Comparison of ENCODE assay signal across 19 cellular contexts in genomic region chr2:74910245-74910644, GRCh38. TPM values are rescaled to one million over a fixed set of nuclear protein-coding genes. Genes with fewer than 3 reads are reported as not detected.
DNase-seq lines count a peak whose midpoint lies in the region; ATAC-seq, FAIRE-seq and TF ChIP-seq lines count a peak whose summit lies in the region.
"Had no signal": no experiment of that assay in that cellular context is flagged by ENCODE, and none has a peak within 500 bp of the region (broad histone marks: within the 10 kb centered on the region; RNA-seq: fewer than 3 reads in every experiment).

No MANE protein-coding gene starts in this region.

- no peak overlapping the region for H2BK15ac ChIP-seq in IMR-90 (ENCODE audit: low read depth, low read length)

- H3K9me3 ChIP-seq in A549, result no peaks in the 10 kb centered on the region
- no peaks in the 10 kb centered on the region for H3K9me3 ChIP-seq in IMR-90 (ENCODE audit: control insufficient read depth, insufficient read depth, low read length)
- H3K9me3 ChIP-seq: Caco-2, HAP-1 had no signal

- CTCF ChIA-PET in A549 (lab: Yijun Ruan, JAX), result no interaction called here
- CTCF ChIA-PET in IMR-90 (lab: Yijun Ruan, JAX), result no interaction called here

- H3K27ac ChIP-seq in A549, result no peak overlapping the region
- H3K27ac ChIP-seq in IMR-90 (ENCODE audit: insufficient read depth, low read length), result no peak overlapping the region
- H3K27ac ChIP-seq: BLaER1, C4-2B had no signal

- H3K4me3 ChIP-seq in A549 (no peak overlapping the region), IMR-90 (ENCODE audit: insufficient read depth, low read depth, low read length) (no peak overlapping the region)
- H3K4me3 ChIP-seq: BLaER1, HAP-1 had no signal

- H3K27me3 ChIP-seq in IMR-90 (ENCODE audit: control insufficient read depth, insufficient read depth, low read length), result no peaks in the 10 kb centered on the region
- H3K27me3 ChIP-seq: BLaER1 had no signal

- peak overlapping the region; percentile 39 for H2AFZ ChIP-seq in IMR-90 (replicated peaks; ENCODE audit: low read length, poor library complexity)

- H3K4me1 ChIP-seq in A549 (no peaks in the 10 kb centered on the region), IMR-90 (ENCODE audit: control insufficient read depth, insufficient read depth, low read length) (peaks cover 2% of the 10 kb centered on the region; the same call in 1 of the 2 replicates)
- H3K4me1 ChIP-seq: BLaER1, Caco-2, HAP-1 had no signal

- H4K20me1 ChIP-seq in IMR-90 (ENCODE audit: insufficient read depth, low read length), result no peaks in the 10 kb centered on the region
- H4K20me1 ChIP-seq: BLaER1 had no signal

- dilution Hi-C loops in IMR-90 (cut with HindIII; ENCODE audit: low sequenced_read_pairs, unreplicated experiment), result no loop called here

- H2BK5ac ChIP-seq in IMR-90 (ENCODE audit: low read depth, low read length, poor library complexity, severe bottlenecking), result no peak overlapping the region

- 0 out of 2 replicates have a peak overlapping the region, but pooled peaks have one; percentile 49 for H4K91ac ChIP-seq in IMR-90 (ENCODE audit: insufficient read depth, low read depth, low read length)

- H2BK20ac ChIP-seq in IMR-90 (ENCODE audit: low read depth, low read length), result no peak overlapping the region

- H4K5ac ChIP-seq in IMR-90 (ENCODE audit: low read depth, low read length), result no peak overlapping the region

- WGBS in A549 (ENCODE audit: missing lambda C conversion rate), result 92% methylated on average over 1 of the region's 1 CpG
- no CpG with 5 or more reads among the region's 1 CpG for WGBS in IMR-90 (ENCODE audit: extremely low coverage in 2 of 2, insufficient read length in 1 of 2), 2 experiments

- DNase-seq in A549 (ENCODE audit: low read depth in 1 of 2, low spot score in 1 of 2) (no peak), IMR-90 (peak; percentile 19), fibroblast of peridontal ligament (ENCODE audit: extremely low read depth) (peak; percentile 32), Ammon's horn (ENCODE audit: low spot score) (no peak), SKM-1 treated with dmso at 0.1 percent for 144 hours (lab: John Stamatoyannopoulos, UW; ENCODE audit: unreplicated experiment) (no peak)
- DNase-seq: 8988T; Caco-2; CD4-positive, CD25-positive, alpha-beta regulatory T cell; CD8-positive, alpha-beta T cell; DMS153; DND-41; GOT3 had no signal

- H3K9me1 ChIP-seq in IMR-90 (ENCODE audit: insufficient read depth, low read length), result 0 out of 2 replicates have a peak, but pooled peaks cover under 1% of the 10 kb centered on the region

- no peak overlapping the region for H2AK5ac ChIP-seq in IMR-90 (ENCODE audit: low read depth, low read length)

- H3K56ac ChIP-seq in IMR-90 (ENCODE audit: extremely low read depth, insufficient read depth, low read length), result no peak overlapping the region

- no peak overlapping the region for H4K8ac ChIP-seq in IMR-90 (ENCODE audit: low read depth in 2 of 2, low read length in 2 of 2)

- H3K36me3 ChIP-seq in IMR-90 (ENCODE audit: control insufficient read depth, insufficient read depth, low read length), result no peaks in the 10 kb centered on the region
- H3K36me3 ChIP-seq: BLaER1, HAP-1 had no signal

- no peaks in the 10 kb centered on the region for H3K79me1 ChIP-seq in IMR-90 (ENCODE audit: low read depth in 1 of 2, low read length in 2 of 2)

- no TSS peak for BruUV-seq in IMR-90 (replicated peaks; lab: Mats Ljungman, UMichigan)

- POLR2A ChIA-PET in A549 (lab: Yijun Ruan, JAX) (no interaction called here), IMR-90 (lab: Charles Lee; ENCODE audit: unreplicated experiment) (no interaction called here)

- ATAC-seq in A549 (no peak), IMR-90 (ENCODE audit: low read depth) (peak; percentile 51), HG02970 (IDR thresholded peaks at IDR 0.05; ENCODE audit: low FRiP score, unreplicated experiment) (no peak)
- ATAC-seq: CD8-positive, alpha-beta T cell had no signal

- no peak overlapping the region for H3K18ac ChIP-seq in IMR-90 (ENCODE audit: low read depth, low read length)

- peak; percentile 18 for FAIRE-seq in A549 (lab: Jason Lieb, UNC)
- FAIRE-seq: G401.6, GM12892, H54 had no signal

- TF ChIP-seq CTCF in A549 (IDR thresholded peaks at IDR 0.05) (no peak), IMR-90 (conservative IDR thresholded peaks at IDR 0.05; ENCODE audit: low read depth, low read length) (no peak)

- no peak overlapping the region for H3K23ac ChIP-seq in IMR-90 (ENCODE audit: low read depth, low read length)

- H2BK120ac ChIP-seq in IMR-90 (ENCODE audit: low read depth, low read length), result no peak overlapping the region

- TF ChIP-seq POLR2A in A549 (IDR thresholded peaks at IDR 0.05; ENCODE audit: low read length), result no peak
- TF ChIP-seq POLR2A in IMR-90 (IDR thresholded peaks at IDR 0.05; ENCODE audit: low read depth, low read length), result no peak

- in situ Hi-C loops in IMR-90 (cut with MboI; ENCODE audit: low sequenced_read_pairs), result loop anchor here (10.0 to 25.0 kb wide), 2 partner anchors 495 to 702 kb away; no protein-coding TSS in a partner anchor

- H3K4ac ChIP-seq in IMR-90 (ENCODE audit: low read depth, low read length), result no peak overlapping the region

- 0 out of 2 replicates have a peak overlapping the region, but pooled peaks have one; percentile 29 for H3K14ac ChIP-seq in IMR-90 (replicated peaks; ENCODE audit: low read depth, low read length)

- no peak overlapping the region for H3K9ac ChIP-seq in IMR-90 (ENCODE audit: low read depth, low read length)
- H3K9ac ChIP-seq: BLaER1 had no signal

- no peak overlapping the region for H2AK9ac ChIP-seq in IMR-90 (replicated peaks; ENCODE audit: low read depth, low read length, poor library complexity)

- no peak for TF ChIP-seq RAD21 in A549 (conservative IDR thresholded peaks at IDR 0.05 in 1 of 2, IDR thresholded peaks at IDR 0.05 in 1 of 2)
- no peak for TF ChIP-seq RAD21 in IMR-90 (IDR thresholded peaks at IDR 0.05; ENCODE audit: low read length)

- H3K4me2 ChIP-seq in A549, result no peak overlapping the region
- no peak overlapping the region for H3K4me2 ChIP-seq in IMR-90 (ENCODE audit: low read depth, low read length)
- H3K4me2 ChIP-seq: BLaER1 had no signal

- TF ChIP-seq EP300 in A549 (IDR thresholded peaks at IDR 0.05), result no peak

- intact Hi-C loops in IMR-90 (cut with micrococcal nuclease), result no loop called here

TF ChIP-seq in A549, 52 proteins besides CTCF, POLR2A, EP300 and RAD21 (continues in another document):
- TF ChIP-seq E2F6 (IDR thresholded peaks at IDR 0.05; ENCODE audit: borderline replicate concordance, low read depth), result no peak
- no peak for TF ChIP-seq JUNB (IDR thresholded peaks at IDR 0.05)
- no peak for TF ChIP-seq TFCP2L1 (CRISPR knock-in tag; IDR thresholded peaks at IDR 0.05)
- no peak for TF ChIP-seq EHMT2 (IDR thresholded peaks at IDR 0.05; ENCODE audit: low read depth)
- TF ChIP-seq GATA3 (IDR thresholded peaks at IDR 0.05; ENCODE audit: borderline replicate concordance), result no peak
- TF ChIP-seq ZNF302 (CRISPR knock-in tag; IDR thresholded peaks at IDR 0.05), result no peak
- no peak for TF ChIP-seq PHF8 (IDR thresholded peaks at IDR 0.05; ENCODE audit: borderline replicate concordance, low read depth)
- no peak for TF ChIP-seq HOXB13 (CRISPR knock-in tag; IDR thresholded peaks at IDR 0.05; ENCODE audit: low read depth)
- TF ChIP-seq HDAC2 (IDR thresholded peaks at IDR 0.05), result no peak
- TF ChIP-seq NR3C1 (IDR thresholded peaks at IDR 0.05), result no peak
- TF ChIP-seq CBX2 (IDR thresholded peaks at IDR 0.05; ENCODE audit: borderline replicate concordance, low read depth), result no peak

TF ChIP-seq in IMR-90, 13 proteins besides CTCF, POLR2A, EP300 and RAD21 (continues in another document):
- TF ChIP-seq RFX5 (IDR thresholded peaks at IDR 0.05; ENCODE audit: low read depth, low read length), result no peak
- TF ChIP-seq ELK1 (IDR thresholded peaks at IDR 0.05; ENCODE audit: borderline replicate concordance, low read depth, low read length), result no peak
- no peak for TF ChIP-seq MAZ (IDR thresholded peaks at IDR 0.05; ENCODE audit: borderline replicate concordance, low read depth, low read length)
- no peak for TF ChIP-seq CEBPB (IDR thresholded peaks at IDR 0.05; ENCODE audit: low read depth, low read length)
- no peak for TF ChIP-seq CHD1 (IDR thresholded peaks at IDR 0.05; ENCODE audit: low read depth, low read length)
- no peak for TF ChIP-seq SMC3 (IDR thresholded peaks at IDR 0.05; ENCODE audit: low read depth, low read length)
- no peak for TF ChIP-seq MXI1 (IDR thresholded peaks at IDR 0.05; ENCODE audit: borderline replicate concordance, low read depth, low read length)
- TF ChIP-seq USF2 (IDR thresholded peaks at IDR 0.05; ENCODE audit: low read depth, low read length), result no peak
- TF ChIP-seq NFE2L2 (IDR thresholded peaks at IDR 0.05; ENCODE audit: low read depth, low read length), result no peak
- no peak for TF ChIP-seq FOS (IDR thresholded peaks at IDR 0.05; ENCODE audit: low read depth, low read length)
- no peak for TF ChIP-seq RCOR1 (IDR thresholded peaks at IDR 0.05; ENCODE audit: insufficient replicate concordance, low read length)
- no peak for TF ChIP-seq MAFK (IDR thresholded peaks at IDR 0.05; ENCODE audit: low read depth, low read length)

RNA-seq across cellular contexts. Expression of gene POLE4, which starts 48.2 kb away (rescaled TPM):
- polyA plus RNA-seq in A549 (2011; rRNA removed), result 88.5 and 101 TPM in 2 replicates
- polyA plus RNA-seq in A549 (2012; cell fraction: cytosol; rRNA removed), result 78.9 and 89.8 TPM in 2 replicates
- polyA plus RNA-seq in A549 (2012; cell fraction: nucleus; rRNA removed), result 24.0 and 30.4 TPM in 2 replicates
- polyA plus RNA-seq in A549 (2017; fragmentation: RNase III; extraction: RNeasy Plus Mini Kit Qiagen cat#74134 plus additional on column Dnase treatment), result 83.1 to 91.4 TPM (median 90.4 TPM) in 3 replicates
- polyA minus RNA-seq in A549 (2011; rRNA and poly(A)+ RNA removed), result 17.0 and 19.9 TPM in 2 replicates
- 9.0 and 16.7 TPM in 2 replicates for total RNA-seq in IMR-90 (2012; rRNA removed)
- 23.9 and 31.2 TPM in 2 replicates for polyA plus RNA-seq in IMR-90 (2012; rRNA removed)
- polyA plus RNA-seq in IMR-90 (2012; cell fraction: cytosol; rRNA removed), result 30.6 and 56.2 TPM in 2 replicates
- 8.1 and 15.7 TPM in 2 replicates for polyA plus RNA-seq in IMR-90 (2012; cell fraction: nucleus; rRNA removed; ENCODE audit: low replicate concordance)

Comparison
In these comparisons a context has a peak if more than half of its experiments do, and no peak if none do; other contexts are left out.
1. DNase-seq: peak in IMR-90 (single experiment) and fibroblast of peridontal ligament (single experiment); none in A549 (0 of 2), Ammon's horn (single experiment) and SKM-1 treated with dmso at 0.1 percent for 144 hours (single experiment).